22 cellular contexts compared by ENCODE assay signal in the genomic region with DNA sequence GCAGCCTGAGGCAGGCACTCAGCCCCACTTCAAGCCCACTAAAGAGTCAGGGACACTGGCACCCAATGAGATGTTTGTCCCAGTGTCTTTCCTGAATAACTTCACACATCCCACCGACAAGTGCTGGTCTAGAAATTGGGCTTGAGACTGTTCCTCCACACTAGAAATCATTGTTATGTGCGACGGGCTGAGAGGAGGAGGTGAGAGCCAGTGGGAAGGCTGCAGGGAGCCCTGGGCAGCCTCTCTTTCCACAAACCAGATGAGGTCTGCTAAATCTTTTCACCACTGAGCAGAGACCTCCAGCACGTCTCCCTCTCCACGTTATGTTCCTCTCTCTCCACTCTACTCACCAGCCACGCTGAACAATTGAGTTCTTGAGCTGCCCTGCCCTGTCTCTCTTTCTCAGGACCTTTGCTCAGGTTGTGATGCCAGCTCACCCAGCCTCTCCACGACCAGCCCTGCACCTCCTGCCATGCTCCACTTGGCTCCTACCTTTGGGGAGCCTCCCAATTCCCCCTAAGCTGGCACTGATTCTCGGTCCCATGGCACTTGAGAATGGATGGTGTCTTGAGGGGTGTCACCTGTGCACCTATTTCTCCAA. TPM values are rescaled to one million over a fixed set of nuclear protein-coding genes. Genes with fewer than 3 reads are reported as not detected.
"Had no signal": no experiment of that assay in that cellular context is flagged by ENCODE, and none has a peak within 500 bp of the region (broad histone marks: within the 10 kb centered on the region; RNA-seq: fewer than 3 reads in every experiment).

No MANE protein-coding gene starts in this region.

- H3K4me1 ChIP-seq: psoas muscle had no signal

- H3K36me3 Mint-ChIP-seq: activated naive CD4-positive, alpha-beta T cell treated with anti-CD3 and anti-CD28 coated beads, Interleukin-2, amount 10 ng/mL, durations not matched to agents 7 days and 5 days; memory B cell; natural killer cell treated with Interleukin-12 subunit alpha and Interleukin-12 subunit beta and Interleukin-15 and Interleukin-18, amount 100 ng/mL, for 72 hours; stimulated activated effector memory CD8-positive, alpha-beta T cell treated with anti-CD3 and anti-CD28 coated beads, Interleukin-12 subunit alpha, Interleukin-12 subunit beta, amount 100 ng/mL, for 72 hours had no signal

- H3K36me3 ChIP-seq: gastroesophageal sphincter, pancreas, vagina had no signal

- H3K9me3 ChIP-seq: gastroesophageal sphincter, pancreas, psoas muscle, testis, vagina had no signal

- ATAC-seq: activated CD4-positive, alpha-beta T cell treated with anti-CD3 and anti-CD28 coated beads for 36 hours; activated T-cell treated with anti-CD3 and anti-CD28 coated beads, Interleukin-2, amount 50 U/mL, for 72 hours; gastroesophageal sphincter; left colon; natural killer cell treated with Interleukin-12 subunit alpha and Interleukin-12 subunit beta and Interleukin-15 and Interleukin-18, amount 100 ng/mL, for 72 hours; pancreas; psoas muscle; right cardiac atrium; stimulated activated effector memory CD8-positive, alpha-beta T cell treated with anti-CD3 and anti-CD28 coated beads, Interleukin-12 subunit alpha, Interleukin-12 subunit beta, amount 100 ng/mL, for 72 hours; stimulated activated naive CD8-positive, alpha-beta T cell treated with anti-CD3 and anti-CD28 coated beads, Interleukin-15, amount 100 ng/mL, for 72 hours; T-helper 17 cell had no signal

- H3K4me1 Mint-ChIP-seq: activated B cell treated with CpG ODN at 0.5 μM for 24 hours; activated CD4-positive, alpha-beta T cell treated with anti-CD3 and anti-CD28 coated beads for 36 hours; activated naive CD4-positive, alpha-beta T cell treated with anti-CD3 and anti-CD28 coated beads, Interleukin-2, amount 10 ng/mL, durations not matched to agents 7 days and 5 days; memory B cell; stimulated activated naive CD8-positive, alpha-beta T cell treated with anti-CD3 and anti-CD28 coated beads, Interleukin-15, amount 100 ng/mL, for 72 hours had no signal

- H3K27me3 Mint-ChIP-seq: natural killer cell treated with Interleukin-12 subunit alpha and Interleukin-12 subunit beta and Interleukin-15 and Interleukin-18, amount 100 ng/mL, for 72 hours; stimulated activated naive CD8-positive, alpha-beta T cell treated with anti-CD3 and anti-CD28 coated beads, Interleukin-15, amount 100 ng/mL, for 72 hours had no signal

- H3K9me3 Mint-ChIP-seq: activated B cell treated with CpG ODN at 0.5 μM for 24 hours; activated naive CD4-positive, alpha-beta T cell treated with anti-CD3 and anti-CD28 coated beads, Interleukin-2, amount 10 ng/mL, durations not matched to agents 7 days and 5 days; activated T-cell treated with anti-CD3 and anti-CD28 coated beads, Interleukin-2, amount 50 U/mL, for 72 hours; memory B cell; natural killer cell treated with Interleukin-12 subunit alpha and Interleukin-12 subunit beta and Interleukin-15 and Interleukin-18, amount 100 ng/mL, for 72 hours; stimulated activated effector memory CD8-positive, alpha-beta T cell treated with anti-CD3 and anti-CD28 coated beads, Interleukin-12 subunit alpha, Interleukin-12 subunit beta, amount 100 ng/mL, for 72 hours; stimulated activated naive CD8-positive, alpha-beta T cell treated with anti-CD3 and anti-CD28 coated beads, Interleukin-15, amount 100 ng/mL, for 72 hours; type B pancreatic cell had no signal

- H3K4me3 ChIP-seq: gastroesophageal sphincter, pancreas, psoas muscle, testis, vagina had no signal

- H3K27ac Mint-ChIP-seq: activated B cell treated with CpG ODN at 0.5 μM for 24 hours; activated CD4-positive, alpha-beta T cell treated with anti-CD3 and anti-CD28 coated beads for 36 hours; activated naive CD4-positive, alpha-beta T cell treated with anti-CD3 and anti-CD28 coated beads, Interleukin-2, amount 10 ng/mL, durations not matched to agents 7 days and 5 days; activated T-cell treated with anti-CD3 and anti-CD28 coated beads, Interleukin-2, amount 50 U/mL, for 72 hours; memory B cell; natural killer cell treated with Interleukin-12 subunit alpha and Interleukin-12 subunit beta and Interleukin-15 and Interleukin-18, amount 100 ng/mL, for 72 hours; stimulated activated effector memory CD8-positive, alpha-beta T cell treated with anti-CD3 and anti-CD28 coated beads, Interleukin-12 subunit alpha, Interleukin-12 subunit beta, amount 100 ng/mL, for 72 hours; stimulated activated naive CD8-positive, alpha-beta T cell treated with anti-CD3 and anti-CD28 coated beads, Interleukin-15, amount 100 ng/mL, for 72 hours; T-helper 17 cell; type B pancreatic cell had no signal

- H3K4me3 Mint-ChIP-seq: activated B cell treated with CpG ODN at 0.5 μM for 24 hours; activated CD4-positive, alpha-beta T cell treated with anti-CD3 and anti-CD28 coated beads for 36 hours; activated naive CD4-positive, alpha-beta T cell treated with anti-CD3 and anti-CD28 coated beads, Interleukin-2, amount 10 ng/mL, durations not matched to agents 7 days and 5 days; activated T-cell treated with anti-CD3 and anti-CD28 coated beads, Interleukin-2, amount 50 U/mL, for 72 hours; memory B cell; natural killer cell treated with Interleukin-12 subunit alpha and Interleukin-12 subunit beta and Interleukin-15 and Interleukin-18, amount 100 ng/mL, for 72 hours; stimulated activated effector memory CD8-positive, alpha-beta T cell treated with anti-CD3 and anti-CD28 coated beads, Interleukin-12 subunit alpha, Interleukin-12 subunit beta, amount 100 ng/mL, for 72 hours; stimulated activated naive CD8-positive, alpha-beta T cell treated with anti-CD3 and anti-CD28 coated beads, Interleukin-15, amount 100 ng/mL, for 72 hours; T-helper 17 cell; type B pancreatic cell had no signal

- H3K27ac ChIP-seq: epithelial cell of prostate, pancreas, psoas muscle, testis, vagina had no signal

- DNase-seq: activated B cell treated with CpG ODN at 0.5 μM for 24 hours; activated CD4-positive, alpha-beta T cell treated with anti-CD3 and anti-CD28 coated beads for 36 hours; activated CD4-positive, alpha-beta T cell treated with anti-CD3 and anti-CD28 coated beads, Interleukin-2, amount 50 U/mL, for 4 hours; activated effector memory CD4-positive, alpha-beta T cell treated with anti-CD3 and anti-CD28 coated beads, Interleukin-2, amount 50 U/mL, for 16 hours; activated naive CD4-positive, alpha-beta T cell treated with anti-CD3 and anti-CD28 coated beads, Interleukin-2, amount 10 ng/mL, durations not matched to agents 7 days and 5 days; activated T-cell treated with anti-CD3 and anti-CD28 coated beads, Interleukin-2, amount 50 U/mL, for 72 hours; central memory CD4-positive, alpha-beta T cell; left colon; pancreas; psoas muscle; right cardiac atrium; stimulated activated CD4-positive, alpha-beta T cell treated with anti-CD3 and anti-CD28 coated beads, Interleukin-2, amount 100 ng/mL, for 24 hours; stimulated activated naive CD8-positive, alpha-beta T cell treated with anti-CD3 and anti-CD28 coated beads, Interleukin-15, amount 100 ng/mL, for 72 hours; T-helper 17 cell; testis had no signal

- H3K27me3 ChIP-seq: gastroesophageal sphincter, pancreas, testis, vagina had no signal

RNA-seq across cellular contexts. Expression of gene SCD5, which starts 8.4 kb away (rescaled TPM):
- total RNA-seq: activated B cell treated with CpG ODN at 0.5 μM for 24 hours had no signal
